In genomic region chr7:121302214-121302745, GRCh38 we compare ENCODE assay signal across 11 cellular contexts. TPM values are rescaled to one million over a fixed set of nuclear protein-coding genes. Genes with fewer than 3 reads are reported as not detected.
DNase-seq lines count a peak whose midpoint lies in the region; ATAC-seq, FAIRE-seq and TF ChIP-seq lines count a peak whose summit lies in the region.
"Had no signal": no experiment of that assay in that cellular context is flagged by ENCODE, and none has a peak within 500 bp of the region (broad histone marks: within the 10 kb centered on the region; RNA-seq: fewer than 3 reads in every experiment).

No MANE protein-coding gene starts in this region.

- RAD21 ChIA-PET in GM12878 (lab: Charles Lee; ENCODE audit: unreplicated experiment): interaction anchor here (0.9 to 1.0 kb wide), 4 partner anchors 10 to 166 kb away, joined by 3 to 4 read pairs (median 4); no protein-coding TSS in a partner anchor

- H3K79me2 ChIP-seq in GM12878 (ENCODE audit: control insufficient read depth, insufficient read depth, low read length): no peaks in the 10 kb centered on the region

- no TSS peak for BruUV-seq in GM12878 (replicated peaks; lab: Mats Ljungman, UMichigan)

- CTCF ChIA-PET in GM12878 (lab: Yijun Ruan, JAX): interaction anchor here (0.7 to 1.0 kb wide), 2 partner anchors 9 to 20 kb away, joined by 3 read pairs; no protein-coding TSS in a partner anchor

- FAIRE-seq in GM12878 (lab: Jason Lieb, UNC): no peak

- SMC1A ChIA-PET in GM12878 (lab: Charles Lee; ENCODE audit: uncharacterized antibody, unreplicated experiment): interaction anchor here (0.7 to 1.0 kb wide), 4 partner anchors 10 to 131 kb away, joined by 3 to 11 read pairs (median 3); no protein-coding TSS in a partner anchor

- POLR2A ChIA-PET in GM12878 (lab: Charles Lee): interaction anchor here (0.7 kb wide), 1 partner anchor 11 kb away, joined by 3 read pairs; no protein-coding TSS in a partner anchor

- H3K36me3 ChIP-seq in GM12878 (ENCODE audit: control insufficient read depth in 2 of 2, insufficient read depth in 2 of 2, low read length in 1 of 2) (no peaks in the 10 kb centered on the region), gastrocnemius medialis (peaks cover 0 to under 1% of the 10 kb centered on the region in 2 donors)
- H3K36me3 ChIP-seq: tibial artery had no signal

- H3K4me1 ChIP-seq in GM12878 (ENCODE audit: control insufficient read depth, insufficient read depth, low read length) (peaks cover 29% of the 10 kb centered on the region), gastrocnemius medialis (no peaks in the 10 kb centered on the region)

- intact Hi-C loops in GM12878 (cut with micrococcal nuclease; ENCODE audit: unreplicated experiment) (loop anchor here (2.0 to 10.0 kb wide), 2 partner anchors 23 to 233 kb away; no protein-coding TSS in a partner anchor), gastrocnemius medialis (cut with DNase I; ENCODE audit: low total_unique reads) (no loop called here), head of caudate nucleus (cut with DNase I) (no loop called here)

- H3K9ac ChIP-seq in GM12878 (ENCODE audit: control insufficient read depth, insufficient read depth, low read length): no peak overlapping the region

- ATAC-seq in GM21367 (IDR thresholded peaks at IDR 0.05; ENCODE audit: unreplicated experiment): peak; percentile 95
- peak; percentile 94 for ATAC-seq in HG03342 (IDR thresholded peaks at IDR 0.05; ENCODE audit: unreplicated experiment)
- peak; percentile 97 for ATAC-seq in GM12878
- ATAC-seq in gastrocnemius medialis: no peak

- 11% methylated on average over 8 of the region's 8 CpGs for WGBS in GM12878 (ENCODE audit: insufficient coverage, insufficient replicate concordance, low lambda C conversion rate, missing lambda C conversion rate)

- DNase-seq in ELR (ENCODE audit: low read depth) (peak; percentile 97), GM12878 (ENCODE audit: low read depth, low spot score) (no peak), ureter (ENCODE audit: low spot score) (no peak), gastrocnemius medialis (no peak), head of caudate nucleus (no peak)
- no peak for DNase-seq in stimulated activated CD4-positive, alpha-beta T cell treated with anti-CD3 and anti-CD28 coated beads, Interleukin-2, amount 100 ng/mL, for 24 hours
- DNase-seq: tibial artery had no signal

- H3K27ac ChIP-seq in GM12878 (ENCODE audit: control insufficient read depth, insufficient read depth) (no peak overlapping the region), gastrocnemius medialis (no peak overlapping the region)
- H3K27ac ChIP-seq: SK-N-MC, tibial artery had no signal

- TF ChIP-seq POLR2A in GM12878 (IDR thresholded peaks at IDR 0.05; ENCODE audit: low read depth, low read length) (no peak), gastrocnemius medialis (IDR thresholded peaks at IDR 0.05) (no peak)

- H3K27me3 ChIP-seq in GM12878 (replicated peaks in 1 of 2; ENCODE audit: control insufficient read depth in 2 of 2, insufficient read depth in 2 of 2, low read length in 1 of 2) (no peaks in the 10 kb centered on the region), gastrocnemius medialis (no peaks in the 10 kb centered on the region)
- H3K27me3 ChIP-seq: tibial artery had no signal

- TF ChIP-seq CTCF in GM12878 (IDR thresholded peaks at IDR 0.05 in 2 of 3, conservative IDR thresholded peaks at IDR 0.05 in 1 of 3; ENCODE audit: control insufficient read depth in 2 of 3, extremely low read depth in 1 of 3, insufficient read depth in 1 of 3, low read depth in 3 of 3, low read length in 3 of 3) (no peak), gastrocnemius medialis (IDR thresholded peaks at IDR 0.05 in 4 of 5, conservative IDR thresholded peaks at IDR 0.05 in 1 of 5) (no peak)

- H2AFZ ChIP-seq in GM12878 (ENCODE audit: control insufficient read depth, low read depth, low read length): peak overlapping the region; percentile 39; the same call in 1 of the 2 replicates

- no peaks in the 10 kb centered on the region for H3K9me3 ChIP-seq in GM12878 (replicated peaks; ENCODE audit: control insufficient read depth, insufficient read depth, low read length)
- no peaks in the 10 kb centered on the region for H3K9me3 ChIP-seq in gastrocnemius medialis
- H3K9me3 ChIP-seq: tibial artery had no signal

- H3K4me3 ChIP-seq in GM12878 (no peak overlapping the region), gastrocnemius medialis (no peak overlapping the region)
- H3K4me3 ChIP-seq: SK-N-MC, tibial artery had no signal

- no peaks in the 10 kb centered on the region for H4K20me1 ChIP-seq in GM12878 (ENCODE audit: control insufficient read depth, insufficient read depth)

- in situ Hi-C loops in GM12878 (cut with MboI): no loop called here
- in situ Hi-C loops in gastrocnemius medialis (cut with MboI; ENCODE audit: low sequenced_read_pairs in 4 of 4): no loop called here

- peak overlapping the region; percentile 35; the same call in 1 of the 2 replicates for H3K4me2 ChIP-seq in GM12878 (ENCODE audit: control insufficient read depth, insufficient read depth)

- no peak for TF ChIP-seq RAD21 in GM12878 (IDR thresholded peaks at IDR 0.05; ENCODE audit: insufficient read depth, low read depth, low read length)

- TF ChIP-seq EP300 in GM12878 (IDR thresholded peaks at IDR 0.05; ENCODE audit: borderline replicate concordance in 1 of 2, control insufficient read depth in 1 of 2, low read depth in 2 of 2, low read length in 2 of 2): peak in 1 of 2 experiments; percentile 67; a peak in 1 of 4 replicates

TF ChIP-seq in GM12878, 131 proteins besides CTCF, POLR2A, EP300 and RAD21 (continues in another document):
- no peak for TF ChIP-seq SREBF1 (IDR thresholded peaks at IDR 0.05; ENCODE audit: low read length)
- TF ChIP-seq ELK1 (IDR thresholded peaks at IDR 0.05; ENCODE audit: low read depth, low read length): no peak
- TF ChIP-seq KDM1A (IDR thresholded peaks at IDR 0.05; ENCODE audit: borderline replicate concordance): no peak
- peak; percentile 63; the same call in 1 of the 2 replicates for TF ChIP-seq IRF4 (IDR thresholded peaks at IDR 0.05; ENCODE audit: low read depth, low read length)
- 0 out of 2 replicates have a peak, but pooled peaks have one; percentile 28 for TF ChIP-seq FOXM1 (IDR thresholded peaks at IDR 0.05; ENCODE audit: low read depth, low read length)
- no peak for TF ChIP-seq NFYA (IDR thresholded peaks at IDR 0.05; ENCODE audit: borderline replicate concordance, low read depth, low read length)
- no peak for TF ChIP-seq HDAC6 (IDR thresholded peaks at IDR 0.05; ENCODE audit: unreplicated experiment)
- peak; percentile 34; the same call in 1 of the 2 replicates for TF ChIP-seq IKZF1 (conservative IDR thresholded peaks at IDR 0.05)
- TF ChIP-seq PKNOX1 (IDR thresholded peaks at IDR 0.05): no peak
- TF ChIP-seq EZH2 (IDR thresholded peaks at IDR 0.05; ENCODE audit: borderline replicate concordance, control insufficient read depth, low read depth, low read length): no peak
- TF ChIP-seq BCL11A (IDR thresholded peaks at IDR 0.05; ENCODE audit: low read depth, low read length): peak; percentile 58; the same call in 1 of the 2 replicates
- TF ChIP-seq POLR2AphosphoS2 (IDR thresholded peaks at IDR 0.05; ENCODE audit: low read depth, low read length): no peak

RNA-seq across cellular contexts. Expression of gene WNT16, which starts 26.5 kb away (rescaled TPM):
- not detected in 2 replicates for total RNA-seq in GM12878 (2013; cell fraction: nucleolus; rRNA removed)
- 0.11 TPM in 1 of 2 replicates, not detected in the other for total RNA-seq in GM12878 (2014; rRNA removed)
- not detected in 2 replicates for total RNA-seq in GM12878 (2014; rRNA removed; fragmentation: Illumina TruSeq; extraction: Trizol)
- 0.16 TPM in 1 of 2 replicates, not detected in the other for total RNA-seq in GM12878 (2021)
- polyA plus RNA-seq in GM12878 (2011; ENCODE audit: low read depth): 0.13 TPM
- polyA plus RNA-seq in GM12878 (2011; rRNA removed): 0.05 TPM in 1 of 2 replicates, not detected in the other
- 0.01 TPM in 1 of 2 replicates, not detected in the other for polyA plus RNA-seq in GM12878 (2011; cell fraction: cytosol; rRNA removed)
- not detected in 2 replicates for polyA plus RNA-seq in GM12878 (2011; cell fraction: nucleus; rRNA removed)
- not detected in 2 replicates for polyA plus RNA-seq in GM12878 (2012)
- 0.10 TPM in 1 of 2 replicates, not detected in the other for polyA plus RNA-seq in GM12878 (2014; fragmentation: Illumina TruSeq; extraction: Trizol)
- polyA plus RNA-seq in GM12878 (2014; fragmentation: Nextera tagmentation; extraction: Ambion mirVana): under 1 TPM in 1 of 2 experiments, not detected in 1; 0.05 TPM
- 0.06 TPM in 1 of 2 replicates, not detected in the other for polyA plus RNA-seq in GM12878 (2014; rRNA removed)
- under 1 TPM in 1 of 2 experiments, not detected in 1; 0.07 TPM for polyA plus RNA-seq in GM12878 (2016; fragmentation: Nextera tagmentation; extraction: Ambion mirVana)
- polyA minus RNA-seq in GM12878 (2011; rRNA and poly(A)+ RNA removed): not detected in 2 replicates
- polyA minus RNA-seq in GM12878 (2011; cell fraction: cytosol; rRNA and poly(A)+ RNA removed): not detected in 2 replicates
- polyA minus RNA-seq in GM12878 (2011; cell fraction: nucleus; rRNA and poly(A)+ RNA removed): not detected in 2 replicates
- 0.10 TPM for total RNA-seq in ureter
- total RNA-seq in gastrocnemius medialis: 1 to 10 TPM in 1 of 4 donors, not detected in 3; 1.5 TPM
- total RNA-seq: natural killer cell treated with Interleukin-12 subunit alpha and Interleukin-12 subunit beta and Interleukin-15 and Interleukin-18, amount 100 ng/mL, for 72 hours had no signal

Comparison
In these comparisons a context has a peak if more than half of its experiments do, and no peak if none do; other contexts are left out.
1. ATAC-seq: peak in GM21367 (single experiment), HG03342 (single experiment) and GM12878 (single experiment); none in gastrocnemius medialis (0 of 2).